20 cellular contexts compared by ENCODE assay signal in the genomic region with DNA sequence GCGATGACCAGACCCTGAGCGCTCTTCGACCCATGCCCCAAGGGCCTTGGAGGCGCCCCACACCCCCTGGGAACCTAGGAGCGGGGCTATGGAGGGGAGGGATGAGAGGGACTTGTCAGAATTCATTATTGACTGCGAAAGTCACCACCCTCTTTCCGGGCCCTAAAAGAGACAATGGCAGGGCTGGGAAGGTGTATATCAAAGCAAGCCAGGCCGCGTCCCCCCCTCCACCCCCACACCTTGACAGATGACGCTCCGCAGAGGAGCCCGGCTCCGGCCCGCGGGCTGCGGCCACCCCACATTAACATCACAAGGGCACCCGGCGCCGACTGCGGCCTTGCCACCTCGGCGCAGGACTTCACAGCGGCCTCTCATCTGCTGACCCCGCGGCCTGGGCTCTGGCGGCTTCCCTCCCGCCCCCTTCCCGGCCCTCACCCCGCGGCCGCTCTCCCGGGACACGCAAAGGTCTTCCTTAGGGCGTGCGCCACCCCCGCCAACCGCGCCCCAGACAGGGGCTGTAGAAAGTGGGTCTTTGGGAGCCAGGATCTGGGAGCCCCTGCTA. TPM values are rescaled to one million over a fixed set of nuclear protein-coding genes. Genes with fewer than 3 reads are reported as not detected.
DNase-seq lines count a peak whose midpoint lies in the region; ATAC-seq and TF ChIP-seq lines count a peak whose summit lies in the region.
"Had no signal": no experiment of that assay in that cellular context is flagged by ENCODE, and none has a peak within 500 bp of the region (broad histone marks: within the 10 kb centered on the region; RNA-seq: fewer than 3 reads in every experiment).

No MANE protein-coding gene starts in this region.

- no peaks in the 10 kb centered on the region for H3K27me3 ChIP-seq in Panc1 (ENCODE audit: control insufficient read depth, insufficient read depth, low read length)

- ATAC-seq in Panc1 (no peak), GM21786 (IDR thresholded peaks at IDR 0.05; ENCODE audit: unreplicated experiment) (no peak), GM19035 (IDR thresholded peaks at IDR 0.05; ENCODE audit: unreplicated experiment) (no peak)
- ATAC-seq: esophagus mucosa had no signal

- intact Hi-C loops in Panc1 (cut with micrococcal nuclease; ENCODE audit: unreplicated experiment): no loop called here

- peak overlapping the region; percentile 88 for H3K27ac ChIP-seq in C4-2B
- H3K27ac ChIP-seq in Panc1 (ENCODE audit: low read length): peak overlapping the region; percentile 51
- H3K27ac ChIP-seq: parathyroid adenoma, SJSA1 had no signal

- H3K9me3 Mint-ChIP-seq in osteocyte (ENCODE audit: unreplicated experiment): no peaks in the 10 kb centered on the region
- H3K9me3 Mint-ChIP-seq in activated CD4-positive, alpha-beta memory T cell treated with anti-CD3 and anti-CD28 coated beads, Interleukin-2, amount 10 ng/mL, durations not matched to agents 7 days and 5 days: no peaks in the 10 kb centered on the region
- H3K9me3 Mint-ChIP-seq: dendritic cell treated with granulocyte-macrophage colony-stimulating factor and Interleukin-4, amounts not matched to agents 40 ng/mL and 50 ng/mL, for 4 days; memory B cell had no signal

- H3K4me1 Mint-ChIP-seq in osteocyte (ENCODE audit: unreplicated experiment): peaks cover 18% of the 10 kb centered on the region
- peaks cover 6% of the 10 kb centered on the region for H3K4me1 Mint-ChIP-seq in activated CD4-positive, alpha-beta memory T cell treated with anti-CD3 and anti-CD28 coated beads, Interleukin-2, amount 10 ng/mL, durations not matched to agents 7 days and 5 days

- in situ Hi-C loops in Panc1 (cut with HindIII; ENCODE audit: low pct_unique_long_range_greater_than_20kb, low sequenced_read_pairs): loop anchor here (25.0 kb wide), 1 partner anchor 129 kb away; no protein-coding TSS in a partner anchor

- no peaks in the 10 kb centered on the region for H3K36me3 Mint-ChIP-seq in osteocyte (ENCODE audit: unreplicated experiment)
- peaks cover 3% of the 10 kb centered on the region for H3K36me3 Mint-ChIP-seq in activated CD4-positive, alpha-beta memory T cell treated with anti-CD3 and anti-CD28 coated beads, Interleukin-2, amount 10 ng/mL, durations not matched to agents 7 days and 5 days (ENCODE audit: low read depth)
- H3K36me3 Mint-ChIP-seq: memory B cell had no signal

- H3K4me1 ChIP-seq in Panc1 (ENCODE audit: control insufficient read depth, insufficient read depth, low read length): peaks cover 22% of the 10 kb centered on the region
- H3K4me1 ChIP-seq: parathyroid adenoma, SJSA1 had no signal

- H3K27ac Mint-ChIP-seq in osteocyte (ENCODE audit: unreplicated experiment): no peak overlapping the region
- no peak overlapping the region for H3K27ac Mint-ChIP-seq in activated CD4-positive, alpha-beta memory T cell treated with anti-CD3 and anti-CD28 coated beads, Interleukin-2, amount 10 ng/mL, durations not matched to agents 7 days and 5 days
- H3K27ac Mint-ChIP-seq: dendritic cell treated with granulocyte-macrophage colony-stimulating factor and Interleukin-4, amounts not matched to agents 40 ng/mL and 50 ng/mL, for 4 days; memory B cell had no signal

- no peaks in the 10 kb centered on the region; the same call in 1 of the 2 replicates for H3K36me3 ChIP-seq in Panc1 (ENCODE audit: control insufficient read depth, insufficient read depth, low read length)
- H3K36me3 ChIP-seq: MG63, SJSA1 had no signal

- peaks cover 85% of the 10 kb centered on the region for H3K27me3 Mint-ChIP-seq in osteocyte (ENCODE audit: unreplicated experiment)
- peaks cover 79% of the 10 kb centered on the region for H3K27me3 Mint-ChIP-seq in activated CD4-positive, alpha-beta memory T cell treated with anti-CD3 and anti-CD28 coated beads, Interleukin-2, amount 10 ng/mL, durations not matched to agents 7 days and 5 days

- no peak overlapping the region for H3K4me3 Mint-ChIP-seq in osteocyte (ENCODE audit: unreplicated experiment)
- no peak overlapping the region for H3K4me3 Mint-ChIP-seq in activated CD4-positive, alpha-beta memory T cell treated with anti-CD3 and anti-CD28 coated beads, Interleukin-2, amount 10 ng/mL, durations not matched to agents 7 days and 5 days
- H3K4me3 Mint-ChIP-seq: activated CD4-positive, alpha-beta T cell treated with anti-CD3 and anti-CD28 coated beads, Interleukin-2, amount 10 ng/mL, durations not matched to agents 24 days and 14 days; dendritic cell treated with granulocyte-macrophage colony-stimulating factor and Interleukin-4, amounts not matched to agents 40 ng/mL and 50 ng/mL, for 4 days had no signal

- peak overlapping the region; percentile 51 to 53 for H3K4me3 ChIP-seq in Panc1 (ENCODE audit: low read depth in 2 of 2, low read length in 2 of 2)
- H3K4me3 ChIP-seq: MG63, SJSA1 had no signal

- no TSS peak for BruUV-seq in Panc1 (replicated peaks; lab: Mats Ljungman, UMichigan)

- CTCF ChIA-PET in Panc1 (lab: Charles Lee): interaction anchor here (0.6 kb wide), 1 partner anchor 10 kb away, joined by 4 read pairs; no protein-coding TSS in a partner anchor
- CTCF ChIA-PET in activated CD4-positive, alpha-beta memory T cell treated with anti-CD3 and anti-CD28 coated beads, Interleukin-2, amount 10 ng/mL, durations not matched to agents 7 days and 5 days (lab: Charles Lee): no interaction called here

- POLR2A ChIA-PET in Panc1 (lab: Charles Lee): no interaction called here
- POLR2A ChIA-PET in activated CD4-positive, alpha-beta memory T cell treated with anti-CD3 and anti-CD28 coated beads, Interleukin-2, amount 10 ng/mL, durations not matched to agents 7 days and 5 days (lab: Charles Lee): no interaction called here

- DNase-seq in Panc1 (ENCODE audit: low read depth, low spot score) (no peak), iPS-NIHi7 (ENCODE audit: extremely low spot score) (peak; percentile 52), osteocyte (ENCODE audit: extremely low spot score, unreplicated experiment) (peak; percentile 82), HPDE6-E6E7 (ENCODE audit: extremely low spot score) (no peak)
- DNase-seq in activated CD4-positive, alpha-beta memory T cell treated with anti-CD3 and anti-CD28 coated beads, Interleukin-2, amount 10 ng/mL, durations not matched to agents 7 days and 5 days: no peak
- DNase-seq: activated CD4-positive, alpha-beta T cell treated with anti-CD3 and anti-CD28 coated beads, Interleukin-2, amount 10 ng/mL, durations not matched to agents 24 days and 14 days; activated naive CD4-positive, alpha-beta T cell treated with anti-CD3 and anti-CD28 coated beads, Interleukin-2, amount 50 U/mL, for 16 hours; MG63; NCI-H1694 treated with DMSO at 0.1 percent for 48 hours; stimulated activated naive CD4-positive, alpha-beta T cell had no signal

- TF ChIP-seq CTCF in C4-2B (conservative IDR thresholded peaks at IDR 0.05) (no peak), Panc1 (IDR thresholded peaks at IDR 0.05) (no peak), osteocyte (IDR thresholded peaks at IDR 0.05) (no peak)

- no peaks in the 10 kb centered on the region for H3K9me3 ChIP-seq in Panc1 (ENCODE audit: control insufficient read depth, insufficient read depth, low read depth, low read length)
- H3K9me3 ChIP-seq: MG63, SJSA1 had no signal

RNA-seq across cellular contexts. Expression of a gene that starts 2.4 kb away (rescaled TPM):
- total RNA-seq in Panc1 (2021; ENCODE audit: unreplicated experiment): 5.1 TPM
- 4.9 TPM for polyA plus RNA-seq in Panc1 (2012; ENCODE audit: insufficient read length)
- total RNA-seq in osteocyte: not detected in 2 replicates
- not detected for total RNA-seq in activated CD4-positive, alpha-beta memory T cell treated with anti-CD3 and anti-CD28 coated beads, Interleukin-2, amount 10 ng/mL, durations not matched to agents 7 days and 5 days
- total RNA-seq: activated CD4-positive, alpha-beta T cell treated with anti-CD3 and anti-CD28 coated beads, Interleukin-2, amount 10 ng/mL, durations not matched to agents 24 days and 14 days; esophagus mucosa; NCI-H460; SJSA1 had no signal
- polyA plus RNA-seq: AG04450 had no signal

RNA-seq across cellular contexts. Expression of a gene that starts 21.8 kb away (rescaled TPM):
- total RNA-seq in Panc1 (2021; ENCODE audit: unreplicated experiment) (not detected), osteocyte (not detected in 2 replicates)
- not detected for polyA plus RNA-seq in Panc1 (2012; ENCODE audit: insufficient read length)
- total RNA-seq in activated CD4-positive, alpha-beta memory T cell treated with anti-CD3 and anti-CD28 coated beads, Interleukin-2, amount 10 ng/mL, durations not matched to agents 7 days and 5 days: not detected
- total RNA-seq: activated CD4-positive, alpha-beta T cell treated with anti-CD3 and anti-CD28 coated beads, Interleukin-2, amount 10 ng/mL, durations not matched to agents 24 days and 14 days; esophagus mucosa; NCI-H460; SJSA1 had no signal
- polyA plus RNA-seq: AG04450 had no signal

RNA-seq across cellular contexts. Expression of a gene that starts 46.9 kb away (rescaled TPM):
- total RNA-seq in Panc1 (2021; ENCODE audit: unreplicated experiment): 3.4 TPM
- 2.9 TPM for polyA plus RNA-seq in Panc1 (2012; ENCODE audit: insufficient read length)
- not detected in 2 replicates for total RNA-seq in osteocyte
- total RNA-seq in activated CD4-positive, alpha-beta memory T cell treated with anti-CD3 and anti-CD28 coated beads, Interleukin-2, amount 10 ng/mL, durations not matched to agents 7 days and 5 days: not detected
- total RNA-seq: activated CD4-positive, alpha-beta T cell treated with anti-CD3 and anti-CD28 coated beads, Interleukin-2, amount 10 ng/mL, durations not matched to agents 24 days and 14 days; esophagus mucosa; NCI-H460; SJSA1 had no signal
- polyA plus RNA-seq: AG04450 had no signal

Comparison
In these comparisons a context has a peak if more than half of its experiments do, and no peak if none do; other contexts are left out.
1. DNase-seq: peak in iPS-NIHi7 (single experiment) and osteocyte (single experiment); none in Panc1 (single experiment), activated CD4-positive, alpha-beta memory T cell treated with anti-CD3 and anti-CD28 coated beads, Interleukin-2, amount 10 ng/mL, durations not matched to agents 7 days and 5 days (single experiment) and HPDE6-E6E7 (single experiment).